ENCODE assay signal across 27 cellular contexts in the genomic region with DNA sequence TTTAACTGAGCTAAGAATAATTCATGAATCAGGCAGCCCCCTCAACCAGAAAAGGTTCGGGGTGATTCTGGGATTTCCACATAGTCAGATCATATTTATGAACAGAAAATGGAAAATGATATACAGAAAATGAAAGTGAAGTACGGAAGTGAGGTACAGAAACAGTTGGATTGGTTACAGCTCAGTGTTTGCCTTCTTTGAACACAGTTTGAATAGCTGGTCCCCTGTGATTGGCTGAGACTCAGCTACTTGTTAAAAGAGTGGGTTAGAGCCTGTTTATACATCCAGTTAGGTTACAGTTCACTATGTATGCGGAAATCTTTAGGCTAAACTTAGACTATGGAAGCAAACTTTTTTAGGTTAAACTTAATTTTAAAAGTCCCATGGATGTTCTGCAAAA.
"Had no signal": no experiment of that assay in that cellular context is flagged by ENCODE, and none has a peak within 500 bp of the region (broad histone marks: within the 10 kb centered on the region; RNA-seq: fewer than 3 reads in every experiment).

No MANE protein-coding gene starts in this region.

- H3K27ac ChIP-seq: breast epithelium, KMS-11, SJSA1 had no signal

- H3K4me2 ChIP-seq: KMS-11 had no signal

- H3K9ac ChIP-seq: KMS-11 had no signal

- H3K4me3 ChIP-seq: breast epithelium, SJSA1 had no signal

- H3K27me3 ChIP-seq: breast epithelium, SJSA1 had no signal

- ATAC-seq: activated CD8-positive, alpha-beta memory T cell treated with anti-CD3 and anti-CD28 coated beads, Interleukin-2, amount 10 ng/mL, durations not matched to agents 7 days and 5 days; PC-3; SK-N-SH treated with all-trans-retinoic acid at 6 μM for 48 hours; T-helper 17 cell had no signal

- H3K4me1 ChIP-seq: breast epithelium, SJSA1 had no signal

- H3K36me3 ChIP-seq: breast epithelium, SJSA1 had no signal

- DNase-seq: activated B cell treated with CpG ODN at 0.5 μM for 24 hours; activated CD4-positive, alpha-beta T cell treated with anti-CD3 and anti-CD28 coated beads for 1 hour; activated CD4-positive, alpha-beta T cell treated with anti-CD3 and anti-CD28 coated beads, Interleukin-2, amount 10 ng/mL, durations not matched to agents 24 days and 14 days; activated CD4-positive, alpha-beta T cell treated with anti-CD3 and anti-CD28 coated beads, Interleukin-2, amount 50 U/mL, for 48 hours; activated CD8-positive, alpha-beta memory T cell treated with anti-CD3 and anti-CD28 coated beads, Interleukin-2, amount 10 ng/mL, durations not matched to agents 7 days and 5 days; activated effector memory CD4-positive, alpha-beta T cell treated with Interleukin-2 at 50 U/mL for 16 hours; activated naive CD4-positive, alpha-beta T cell; activated T-cell treated with anti-CD3 and anti-CD28 coated beads, Interleukin-2, amount 50 U/mL, for 24 hours; aorta; central memory CD4-positive, alpha-beta T cell; NCI-H1092; NCI-H1417; NCI-H1930; NCI-H2171; NCI-H2227 treated with DMSO at 0.1 percent for 48 hours; NCI-H446 treated with DMSO at 0.1 percent for 48 hours; NCI-H524 treated with DMSO at 0.1 percent for 48 hours; NCI-H774; NK-92 treated with Interleukin-12 subunit alpha and Interleukin-12 subunit beta, amount 100 ng/mL, for 24 hours; PC-3; SHP77; T-helper 17 cell; T-helper 9 cell had no signal
